Comparison of ENCODE assay signal across 9 cellular contexts in the genomic region with DNA sequence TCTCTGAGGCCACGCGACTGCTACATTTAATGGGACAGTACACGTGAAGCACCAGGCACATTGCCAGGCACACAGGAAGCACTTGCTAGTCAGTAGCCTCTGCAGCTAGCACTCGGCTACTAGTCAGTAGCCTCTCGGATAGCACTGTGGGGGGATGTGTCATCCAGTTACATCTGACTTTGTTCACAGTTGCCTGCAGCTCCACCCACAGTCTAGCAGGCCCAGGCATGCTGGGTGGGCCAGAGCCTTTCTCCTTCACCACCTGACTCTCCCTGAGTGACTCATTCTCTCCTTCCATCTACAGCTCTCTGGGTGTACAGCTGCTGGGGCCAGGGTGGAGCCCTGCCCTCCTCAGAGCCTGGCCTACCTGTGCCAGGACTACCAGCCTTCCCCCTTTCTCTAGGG. TPM values are rescaled to one million over a fixed set of nuclear protein-coding genes. Genes with fewer than 3 reads are reported as not detected.
DNase-seq lines count a peak whose midpoint lies in the region; ATAC-seq and TF ChIP-seq lines count a peak whose summit lies in the region.
"Had no signal": no experiment of that assay in that cellular context is flagged by ENCODE, and none has a peak within 500 bp of the region (broad histone marks: within the 10 kb centered on the region; RNA-seq: fewer than 3 reads in every experiment).

No MANE protein-coding gene starts in this region.

- peak; percentile 43 to 96 for ATAC-seq in left cardiac atrium
- ATAC-seq: body of pancreas had no signal

- H3K36me3 Mint-ChIP-seq in IgD-negative memory B cell, result no peaks in the 10 kb centered on the region
- H3K36me3 Mint-ChIP-seq in progenitor cell of endocrine pancreas (ENCODE audit: insufficient read depth), result peaks cover 16% of the 10 kb centered on the region

- no peaks in the 10 kb centered on the region for H3K4me1 ChIP-seq in left ventricle myocardium inferior
- peaks cover 0 to 24% of the 10 kb centered on the region in 2 experiments; a peak in 1 of 4 replicates for H3K4me1 ChIP-seq in SK-N-SH (ENCODE audit: control insufficient read depth in 1 of 2, insufficient read depth in 2 of 2, low read depth in 1 of 2, low read length in 1 of 2)
- peaks cover 33 to 37% of the 10 kb centered on the region in 2 donors for H3K4me1 ChIP-seq in duodenal mucosa (ENCODE audit: control insufficient read depth in 1 of 2, insufficient read depth in 2 of 2, low read length in 2 of 2)
- H3K4me1 ChIP-seq in ovary (ENCODE audit: insufficient read depth), result no peaks in the 10 kb centered on the region
- H3K4me1 ChIP-seq: body of pancreas had no signal

- peaks cover 0 to 3% (median 1%) of the 10 kb centered on the region in 3 donors for H3K4me1 Mint-ChIP-seq in IgD-negative memory B cell
- no peaks in the 10 kb centered on the region for H3K4me1 Mint-ChIP-seq in progenitor cell of endocrine pancreas (ENCODE audit: low read depth)

- TF ChIP-seq CTCF in left ventricle myocardium inferior (IDR thresholded peaks at IDR 0.05; ENCODE audit: borderline replicate concordance) (no peak), SK-N-SH (IDR thresholded peaks at IDR 0.05) (no peak), progenitor cell of endocrine pancreas (IDR thresholded peaks at IDR 0.05; ENCODE audit: unreplicated experiment) (no peak), ovary (IDR thresholded peaks at IDR 0.05) (no peak)

- H3K4me3 Mint-ChIP-seq in IgD-negative memory B cell (no peak overlapping the region), progenitor cell of endocrine pancreas (ENCODE audit: low read depth) (no peak overlapping the region)

- peak; percentile 29 for DNase-seq in left cardiac atrium
- DNase-seq in left ventricle myocardium inferior, result no peak
- DNase-seq in SK-N-SH, result no peak
- no peak for DNase-seq in progenitor cell of endocrine pancreas (ENCODE audit: low spot score, unreplicated experiment)
- no peak for DNase-seq in ovary
- DNase-seq in germinal center (ENCODE audit: low spot score), result no peak

- no peaks in the 10 kb centered on the region for H4K20me1 ChIP-seq in SK-N-SH (ENCODE audit: insufficient read depth)

- H3K27me3 Mint-ChIP-seq in IgD-negative memory B cell (peaks cover 1% of the 10 kb centered on the region), progenitor cell of endocrine pancreas (no peaks in the 10 kb centered on the region)

- no peak for TF ChIP-seq RAD21 in SK-N-SH (IDR thresholded peaks at IDR 0.05; ENCODE audit: low read length)

- H3K27ac Mint-ChIP-seq in IgD-negative memory B cell, result peak overlapping the region in 2 of 3 donors; percentile 71 to 90
- peak overlapping the region; percentile 50 for H3K27ac Mint-ChIP-seq in progenitor cell of endocrine pancreas

- H3F3A ChIP-seq in SK-N-SH (replicated peaks; ENCODE audit: insufficient read depth), result no peaks in the 10 kb centered on the region

- no peaks in the 10 kb centered on the region for H3K9me2 ChIP-seq in SK-N-SH

- H2AFZ ChIP-seq in SK-N-SH (ENCODE audit: low read depth), result no peak overlapping the region

- TF ChIP-seq POLR2A in ovary (IDR thresholded peaks at IDR 0.05), result no peak

- H3K36me3 ChIP-seq in left ventricle myocardium inferior, result no peaks in the 10 kb centered on the region
- H3K36me3 ChIP-seq in SK-N-SH (replicated peaks in 1 of 2; ENCODE audit: control insufficient read depth in 1 of 2, insufficient read depth in 2 of 2, low read length in 1 of 2), result peaks cover 0 to 14% of the 10 kb centered on the region in 2 experiments
- H3K36me3 ChIP-seq in duodenal mucosa (ENCODE audit: control insufficient read depth in 1 of 2, insufficient read depth in 2 of 2, low read length in 2 of 2), result peaks cover 27 to 52% of the 10 kb centered on the region in 2 donors
- H3K36me3 ChIP-seq in ovary, result no peaks in the 10 kb centered on the region

- H3K27ac ChIP-seq in left ventricle myocardium inferior (replicated peaks) (no peak overlapping the region), SK-N-SH (ENCODE audit: low read depth in 2 of 2, low read length in 1 of 2) (peak overlapping the region; percentile 22 to 30; a peak in 2 of 4 replicates), duodenal mucosa (ENCODE audit: low read depth, low read length) (peak overlapping the region; percentile 11), ovary (no peak overlapping the region)
- H3K27ac ChIP-seq: body of pancreas had no signal

- H3K9ac ChIP-seq in SK-N-SH, result no peak overlapping the region
- peak overlapping the region; percentile 27 to 54 for H3K9ac ChIP-seq in duodenal mucosa (ENCODE audit: low read depth in 1 of 2, low read length in 2 of 2)

- CTCF ChIA-PET in SK-N-SH (lab: Yijun Ruan, JAX), result no interaction called here

- POLR2A ChIA-PET in SK-N-SH (lab: Yijun Ruan, JAX), result no interaction called here

- H3K4me3 ChIP-seq in left ventricle myocardium inferior (no peak overlapping the region), SK-N-SH (ENCODE audit: low read depth in 2 of 2, low read length in 1 of 2) (no peak overlapping the region), duodenal mucosa (ENCODE audit: low read depth in 1 of 2, low read length in 2 of 2) (no peak overlapping the region), ovary (no peak overlapping the region)
- H3K4me3 ChIP-seq: body of pancreas had no signal

- TF ChIP-seq EP300 in SK-N-SH (IDR thresholded peaks at IDR 0.05; ENCODE audit: borderline replicate concordance in 1 of 2, low read depth in 1 of 2, low read length in 1 of 2) (no peak), ovary (IDR thresholded peaks at IDR 0.05) (no peak)

- H3K9me3 Mint-ChIP-seq in IgD-negative memory B cell (no peaks in the 10 kb centered on the region), progenitor cell of endocrine pancreas (ENCODE audit: low read depth) (no peaks in the 10 kb centered on the region)

- H3K79me2 ChIP-seq in SK-N-SH (ENCODE audit: insufficient read depth), result no peaks in the 10 kb centered on the region

- H3K27me3 ChIP-seq in left ventricle myocardium inferior (ENCODE audit: low read depth), result no peaks in the 10 kb centered on the region
- no peaks in the 10 kb centered on the region for H3K27me3 ChIP-seq in SK-N-SH (ENCODE audit: insufficient read depth)
- no peaks in the 10 kb centered on the region for H3K27me3 ChIP-seq in duodenal mucosa (ENCODE audit: control insufficient read depth in 1 of 2, insufficient read depth in 2 of 2, low read length in 2 of 2)
- H3K27me3 ChIP-seq in ovary, result no peaks in the 10 kb centered on the region
- H3K27me3 ChIP-seq: body of pancreas had no signal

- intact Hi-C loops in left cardiac atrium (cut with DNase I), result no loop called here
- intact Hi-C loops in left ventricle myocardium inferior (cut with micrococcal nuclease), result no loop called here
- intact Hi-C loops in ovary (cut with DNase I), result loop anchor here in 1 of 4 donors (5.0 kb wide), 1 partner anchor 135 kb away; no protein-coding TSS in a partner anchor

- H3K4me2 ChIP-seq in SK-N-SH, result peak overlapping the region; percentile 17; the same call in 1 of the 2 replicates

- 57% methylated on average over 4 of the region's 5 CpGs for whole genome bisulfite sequencing in SK-N-SH (ENCODE audit: low lambda C conversion rate)
- WGBS in ovary, 3 donors, result 60 to 66% (median 62%) methylated on average over 5 of the region's 5 CpGs

- no peaks in the 10 kb centered on the region for H3K9me3 ChIP-seq in left ventricle myocardium inferior (replicated peaks)
- H3K9me3 ChIP-seq in SK-N-SH, result no peaks in the 10 kb centered on the region
- no peaks in the 10 kb centered on the region for H3K9me3 ChIP-seq in duodenal mucosa (ENCODE audit: control insufficient read depth in 1 of 2, low read length in 2 of 2)
- no peaks in the 10 kb centered on the region for H3K9me3 ChIP-seq in ovary
- H3K9me3 ChIP-seq: body of pancreas had no signal

TF ChIP-seq in SK-N-SH, 30 proteins besides CTCF, POLR2A, EP300 and RAD21:
- TF ChIP-seq, protein P1, sequence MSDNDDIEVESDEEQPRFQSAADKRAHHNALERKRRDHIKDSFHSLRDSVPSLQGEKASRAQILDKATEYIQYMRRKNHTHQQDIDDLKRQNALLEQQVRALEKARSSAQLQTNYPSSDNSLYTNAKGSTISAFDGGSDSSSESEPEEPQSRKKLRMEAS (IDR thresholded peaks at IDR 0.05; ENCODE audit: low read depth), result peak; percentile 65
- TF ChIP-seq RXRA (IDR thresholded peaks at IDR 0.05; ENCODE audit: borderline replicate concordance, low read depth) (no peak), TCF12 (IDR thresholded peaks at IDR 0.05) (peak; percentile 63; the same call in 1 of the 2 replicates), SMC3 (IDR thresholded peaks at IDR 0.05; ENCODE audit: low read depth, low read length) (0 out of 2 replicates have a peak, but pooled peaks have one; percentile 10)
- TF ChIP-seq, protein P2, sequence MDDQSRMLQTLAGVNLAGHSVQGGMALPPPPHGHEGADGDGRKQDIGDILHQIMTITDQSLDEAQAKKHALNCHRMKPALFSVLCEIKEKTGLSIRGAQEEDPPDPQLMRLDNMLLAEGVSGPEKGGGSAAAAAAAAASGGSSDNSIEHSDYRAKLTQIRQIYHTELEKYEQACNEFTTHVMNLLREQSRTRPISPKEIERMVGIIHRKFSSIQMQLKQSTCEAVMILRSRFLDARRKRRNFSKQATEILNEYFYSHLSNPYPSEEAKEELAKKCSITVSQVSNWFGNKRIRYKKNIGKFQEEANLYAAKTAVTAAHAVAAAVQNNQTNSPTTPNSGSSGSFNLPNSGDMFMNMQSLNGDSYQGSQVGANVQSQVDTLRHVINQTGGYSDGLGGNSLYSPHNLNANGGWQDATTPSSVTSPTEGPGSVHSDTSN (IDR thresholded peaks at IDR 0.05), result no peak
- TF ChIP-seq, protein P3, sequence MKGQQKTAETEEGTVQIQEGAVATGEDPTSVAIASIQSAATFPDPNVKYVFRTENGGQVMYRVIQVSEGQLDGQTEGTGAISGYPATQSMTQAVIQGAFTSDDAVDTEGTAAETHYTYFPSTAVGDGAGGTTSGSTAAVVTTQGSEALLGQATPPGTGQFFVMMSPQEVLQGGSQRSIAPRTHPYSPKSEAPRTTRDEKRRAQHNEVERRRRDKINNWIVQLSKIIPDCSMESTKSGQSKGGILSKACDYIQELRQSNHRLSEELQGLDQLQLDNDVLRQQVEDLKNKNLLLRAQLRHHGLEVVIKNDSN (IDR thresholded peaks at IDR 0.05; ENCODE audit: borderline replicate concordance, low read depth), result peak; percentile 59; the same call in 1 of the 2 replicates
TF ChIP-seq in SK-N-SH: peak in this region for 4.

RNA-seq across cellular contexts. Expression of a gene that starts 51.5 kb away (rescaled TPM):
- total RNA-seq in left cardiac atrium (10 to 100 TPM; 37.4 to 63.1 TPM), left ventricle myocardium inferior (2.9 TPM), progenitor cell of endocrine pancreas (482 and 520 TPM in 2 replicates), ovary (100 to 1,000 TPM in 3 of 7 donors, 10 to 100 TPM in 4; 26.3 to 165 (median 95.5) TPM)
- polyA plus RNA-seq in IgD-negative memory B cell (not detected), SK-N-SH (2012; rRNA removed) (67.6 and 72.7 TPM in 2 replicates), ovary (10 to 100 TPM; 24.4 to 35.4 TPM)
- polyA plus RNA-seq in SK-N-SH (2012; cell fraction: cytosol; rRNA removed), result 36.8 and 50.6 TPM in 2 replicates
- 97.5 and 115 TPM in 2 replicates for polyA plus RNA-seq in SK-N-SH (2012; cell fraction: nucleus; rRNA removed)

Comparison
In these comparisons a context has a peak if more than half of its experiments do, and no peak if none do; other contexts are left out.
1. H3K27ac ChIP-seq: peak in SK-N-SH (2 of 2) and duodenal mucosa (single experiment); none in left ventricle myocardium inferior (single experiment) and ovary (0 of 2).